In the genomic region with DNA sequence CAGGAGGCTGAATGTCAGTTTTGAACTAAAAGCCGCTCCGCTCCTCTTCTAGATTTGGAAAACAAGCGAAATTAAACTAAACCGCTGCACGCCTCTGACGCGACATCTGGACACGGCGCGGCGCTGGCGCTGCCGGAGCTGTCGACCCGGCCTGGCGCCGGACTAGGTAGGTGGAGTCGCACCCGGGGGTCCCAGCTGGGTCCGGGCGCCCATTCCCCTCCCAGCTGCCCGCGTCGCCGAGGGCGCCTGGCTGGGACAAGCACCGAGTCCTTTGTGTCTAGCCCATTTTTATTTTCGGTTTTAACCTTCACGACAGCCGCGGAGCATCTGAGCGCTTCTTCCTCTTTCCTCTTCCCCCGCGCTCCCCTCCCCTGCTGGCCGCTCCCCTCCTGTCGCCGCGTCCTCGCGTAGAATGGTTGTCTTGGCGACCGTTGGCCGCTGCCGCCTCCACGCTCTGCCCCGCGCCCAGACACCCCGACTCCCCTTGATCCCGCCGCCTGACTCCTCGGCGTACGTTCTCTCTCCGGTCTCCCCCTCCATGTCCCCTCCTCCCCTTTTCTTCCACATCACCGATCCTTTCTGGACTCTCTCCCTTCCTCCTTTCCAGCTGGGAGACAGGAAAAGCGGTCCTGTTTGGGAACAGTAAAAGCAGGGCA, we compare ENCODE assay signal across 8 cellular contexts. TPM values are rescaled to one million over a fixed set of nuclear protein-coding genes. Genes with fewer than 3 reads are reported as not detected.
DNase-seq lines count a peak whose midpoint lies in the region; ATAC-seq and TF ChIP-seq lines count a peak whose summit lies in the region.

No MANE protein-coding gene starts in this region.

- H3K9me3 ChIP-seq in ascending aorta: no peaks in the 10 kb centered on the region
- H3K9me3 ChIP-seq in iPS DF 6.9 (ENCODE audit: control insufficient read depth, insufficient read depth, low read length): no peaks in the 10 kb centered on the region

- intact Hi-C loops in ascending aorta (cut with DNase I) (loop anchor here (1.0 to 10.0 kb wide), 2 partner anchors 14 to 590 kb away; a partner anchor contains a TSS), sciatic nerve (cut with DNase I) (no loop called here)

- peak overlapping the region; percentile 19 to 73 for H3K27ac ChIP-seq in ascending aorta
- H3K27ac ChIP-seq in iPS DF 6.9 (ENCODE audit: low read length): no peak overlapping the region

- ATAC-seq in sciatic nerve: peak; percentile 91

- peaks cover 0 to 5% of the 10 kb centered on the region in 2 donors for H3K4me1 ChIP-seq in ascending aorta
- H3K4me1 ChIP-seq in iPS DF 6.9 (ENCODE audit: control insufficient read depth, insufficient read depth, low read length): no peaks in the 10 kb centered on the region; the same call in 1 of the 2 replicates

- no peaks in the 10 kb centered on the region for H3K27me3 ChIP-seq in ascending aorta
- H3K27me3 ChIP-seq in iPS DF 6.9 (ENCODE audit: control insufficient read depth, insufficient read depth, low read length): peaks cover 35% of the 10 kb centered on the region

- H3K36me3 ChIP-seq in ascending aorta (no peaks in the 10 kb centered on the region), iPS DF 6.9 (ENCODE audit: control insufficient read depth, insufficient read depth, low read length) (no peaks in the 10 kb centered on the region)

- no CpG with 5 or more reads among the region's 56 CpGs for WGBS in iPS DF 6.9 (ENCODE audit: insufficient coverage, insufficient read length)

- no peak for TF ChIP-seq CTCF in GM10266 (IDR thresholded peaks at IDR 0.05; ENCODE audit: control insufficient read depth, insufficient read depth, low read depth, missing control alignments)
- no peak for TF ChIP-seq CTCF in ascending aorta (IDR thresholded peaks at IDR 0.05)

- in situ Hi-C loops in G401 (cut with HindIII; ENCODE audit: low sequenced_read_pairs): no loop called here

- peak overlapping the region; percentile 60 to 96 for H3K4me3 ChIP-seq in ascending aorta
- H3K4me3 ChIP-seq in iPS DF 6.9 (ENCODE audit: low read length): peak overlapping the region; percentile 56; the same call in 1 of the 2 replicates

- DNase-seq in GM10266 (ENCODE audit: extremely low spot score): peak; percentile 91
- DNase-seq in GOT3 (lab: John Stamatoyannopoulos, UW): peak; percentile 11
- peak; percentile 78 for DNase-seq in LHCN-M2 (ENCODE audit: low read depth)
- peak; percentile 93 for DNase-seq in SKM-1 treated with dmso at 0.1 percent for 144 hours (lab: John Stamatoyannopoulos, UW; ENCODE audit: unreplicated experiment)
- peak in 1 of 2 donors; percentile 86 for DNase-seq in ascending aorta (ENCODE audit: low spot score in 2 of 2)
- no peak for DNase-seq in iPS DF 6.9 (ENCODE audit: low read depth, low spot score)
- DNase-seq in sciatic nerve (ENCODE audit: low spot score): peak; percentile 83
- no peak for DNase-seq in G401 (ENCODE audit: low spot score)

RNA-seq across cellular contexts. Expression of a gene that starts 0.5 kb away (rescaled TPM):
- total RNA-seq in LHCN-M2 (2014; rRNA removed): 2.9 and 6.2 TPM in 2 replicates
- 1.1 TPM for polyA plus RNA-seq in LHCN-M2 (2012)
- total RNA-seq in ascending aorta: not detected
- total RNA-seq in sciatic nerve: 1.4 TPM
- not detected in 2 replicates for total RNA-seq in G401 (2014; rRNA removed; shearing (Covaris generic))

RNA-seq across cellular contexts. Expression of a gene that starts 0.9 kb away (rescaled TPM):
- total RNA-seq in LHCN-M2 (2014; rRNA removed): 310 and 321 TPM in 2 replicates
- 269 TPM for polyA plus RNA-seq in LHCN-M2 (2012)
- total RNA-seq in ascending aorta: 17.1 TPM
- total RNA-seq in sciatic nerve: 1.5 TPM
- 8.4 and 14.6 TPM in 2 replicates for total RNA-seq in G401 (2014; rRNA removed; shearing (Covaris generic))

RNA-seq across cellular contexts. Expression of a gene that starts 14.0 kb away (rescaled TPM):
- 8.8 and 14.2 TPM in 2 replicates for total RNA-seq in LHCN-M2 (2014; rRNA removed)
- 7.7 TPM for polyA plus RNA-seq in LHCN-M2 (2012)
- total RNA-seq in ascending aorta: 11.4 TPM
- 4.0 TPM for total RNA-seq in sciatic nerve
- total RNA-seq in G401 (2014; rRNA removed; shearing (Covaris generic)): 0.61 and 2.6 TPM in 2 replicates

Comparison
In these comparisons a context has a peak if more than half of its experiments do, and no peak if none do; other contexts are left out.
1. DNase-seq: peak in GM10266 (single experiment), GOT3 (single experiment), LHCN-M2 (single experiment), SKM-1 treated with dmso at 0.1 percent for 144 hours (single experiment) and sciatic nerve (single experiment); none in iPS DF 6.9 (single experiment) and G401 (single experiment).
2. RNA of a gene that starts 0.9 kb away (total RNA-seq): 310 to 321 TPM in LHCN-M2; 17.1 TPM in ascending aorta (single experiment), 8.4 to 14.6 TPM in G401 and 1.5 TPM in sciatic nerve (single experiment); every median in the first group is over 10 times any median in the second.